Comparison of ENCODE assay signal across 1 cellular context in the genomic region with DNA sequence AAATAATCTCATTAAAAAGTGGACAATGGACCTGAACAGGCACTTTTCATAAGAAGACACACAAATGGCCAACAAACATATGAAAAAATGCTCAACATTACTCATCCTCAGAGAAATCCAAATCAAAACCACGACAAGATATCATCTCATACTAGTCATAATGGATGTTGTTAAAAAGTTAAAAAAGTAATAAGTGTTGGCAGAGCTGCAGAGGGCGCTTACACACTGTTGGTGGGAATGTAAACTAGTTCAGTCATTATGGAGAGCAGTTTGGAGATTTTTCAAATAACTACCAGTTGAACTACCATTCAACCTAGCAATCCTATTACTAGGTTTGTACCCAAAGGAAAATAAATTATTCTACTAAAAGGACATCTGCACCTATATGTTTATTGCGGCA.
TF ChIP-seq lines count a peak whose summit lies in the region.

No MANE protein-coding gene starts in this region.

TF ChIP-seq in GM12878, 131 proteins besides CTCF, POLR2A, EP300 and RAD21 (continued from another document):
- TF ChIP-seq, protein P1, sequence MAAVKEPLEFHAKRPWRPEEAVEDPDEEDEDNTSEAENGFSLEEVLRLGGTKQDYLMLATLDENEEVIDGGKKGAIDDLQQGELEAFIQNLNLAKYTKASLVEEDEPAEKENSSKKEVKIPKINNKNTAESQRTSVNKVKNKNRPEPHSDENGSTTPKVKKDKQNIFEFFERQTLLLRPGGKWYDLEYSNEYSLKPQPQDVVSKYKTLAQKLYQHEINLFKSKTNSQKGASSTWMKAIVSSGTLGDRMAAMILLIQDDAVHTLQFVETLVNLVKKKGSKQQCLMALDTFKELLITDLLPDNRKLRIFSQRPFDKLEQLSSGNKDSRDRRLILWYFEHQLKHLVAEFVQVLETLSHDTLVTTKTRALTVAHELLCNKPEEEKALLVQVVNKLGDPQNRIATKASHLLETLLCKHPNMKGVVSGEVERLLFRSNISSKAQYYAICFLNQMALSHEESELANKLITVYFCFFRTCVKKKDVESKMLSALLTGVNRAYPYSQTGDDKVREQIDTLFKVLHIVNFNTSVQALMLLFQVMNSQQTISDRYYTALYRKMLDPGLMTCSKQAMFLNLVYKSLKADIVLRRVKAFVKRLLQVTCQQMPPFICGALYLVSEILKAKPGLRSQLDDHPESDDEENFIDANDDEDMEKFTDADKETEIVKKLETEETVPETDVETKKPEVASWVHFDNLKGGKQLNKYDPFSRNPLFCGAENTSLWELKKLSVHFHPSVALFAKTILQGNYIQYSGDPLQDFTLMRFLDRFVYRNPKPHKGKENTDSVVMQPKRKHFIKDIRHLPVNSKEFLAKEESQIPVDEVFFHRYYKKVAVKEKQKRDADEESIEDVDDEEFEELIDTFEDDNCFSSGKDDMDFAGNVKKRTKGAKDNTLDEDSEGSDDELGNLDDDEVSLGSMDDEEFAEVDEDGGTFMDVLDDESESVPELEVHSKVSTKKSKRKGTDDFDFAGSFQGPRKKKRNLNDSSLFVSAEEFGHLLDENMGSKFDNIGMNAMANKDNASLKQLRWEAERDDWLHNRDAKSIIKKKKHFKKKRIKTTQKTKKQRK (IDR thresholded peaks at IDR 0.05; ENCODE audit: low read depth, low read length): no peak
